ENCODE assay signal across 15 cellular contexts in genomic region chr1:212269306-212269705, GRCh38.
"Had no signal": no experiment of that assay in that cellular context is flagged by ENCODE, and none has a peak within 500 bp of the region (broad histone marks: within the 10 kb centered on the region; RNA-seq: fewer than 3 reads in every experiment).

No MANE protein-coding gene starts in this region.

- H3K4me1 Mint-ChIP-seq: activated T-helper 17 cell treated with anti-CD3 and anti-CD28 coated beads, Interleukin-2, amount 50 U/mL, for 72 hours had no signal

- H3K4me3 Mint-ChIP-seq: activated naive CD4-positive, alpha-beta T cell treated with anti-CD3 and anti-CD28 coated beads, Interleukin-2, amount 10 ng/mL, durations not matched to agents 7 days and 5 days; activated T-helper 17 cell treated with anti-CD3 and anti-CD28 coated beads, Interleukin-2, amount 50 U/mL, for 72 hours; naive thymus-derived CD8-positive, alpha-beta T cell; stimulated activated naive B cell treated with anti-CD40 and anti-IgM and Interleukin-4, amounts not matched to agents 10 μg/mL and 1 μg/mL and 100 μg/mL, for 72 hours had no signal

- H3K9me3 Mint-ChIP-seq: activated naive CD4-positive, alpha-beta T cell treated with anti-CD3 and anti-CD28 coated beads, Interleukin-2, amount 10 ng/mL, durations not matched to agents 7 days and 5 days; activated T-helper 17 cell treated with anti-CD3 and anti-CD28 coated beads, Interleukin-2, amount 50 U/mL, for 72 hours; naive thymus-derived CD8-positive, alpha-beta T cell; stimulated activated naive B cell treated with anti-CD40 and anti-IgM and Interleukin-4, amounts not matched to agents 10 μg/mL and 1 μg/mL and 100 μg/mL, for 72 hours had no signal

- H3K27me3 ChIP-seq: right atrium auricular region, tibial nerve had no signal

- H3K4me3 ChIP-seq: right atrium auricular region, tibial nerve had no signal

- H3K27me3 Mint-ChIP-seq: activated T-helper 17 cell treated with anti-CD3 and anti-CD28 coated beads, Interleukin-2, amount 50 U/mL, for 72 hours; stimulated activated naive B cell treated with anti-CD40 and anti-IgM and Interleukin-4, amounts not matched to agents 10 μg/mL and 1 μg/mL and 100 μg/mL, for 72 hours had no signal

- H3K27ac Mint-ChIP-seq: activated naive CD4-positive, alpha-beta T cell treated with anti-CD3 and anti-CD28 coated beads, Interleukin-2, amount 10 ng/mL, durations not matched to agents 7 days and 5 days; activated T-helper 17 cell treated with anti-CD3 and anti-CD28 coated beads, Interleukin-2, amount 50 U/mL, for 72 hours; stimulated activated naive B cell treated with anti-CD40 and anti-IgM and Interleukin-4, amounts not matched to agents 10 μg/mL and 1 μg/mL and 100 μg/mL, for 72 hours had no signal

- H3K27ac ChIP-seq: right atrium auricular region, tibial nerve had no signal

- H3K4me1 ChIP-seq: right atrium auricular region, tibial nerve had no signal

- H3K36me3 Mint-ChIP-seq: naive thymus-derived CD8-positive, alpha-beta T cell; stimulated activated naive B cell treated with anti-CD40 and anti-IgM and Interleukin-4, amounts not matched to agents 10 μg/mL and 1 μg/mL and 100 μg/mL, for 72 hours had no signal

- H3K36me3 ChIP-seq: right atrium auricular region, tibial nerve had no signal

- H3K9me3 ChIP-seq: right atrium auricular region, tibial nerve had no signal

- DNase-seq: activated CD4-positive, CD25-positive, alpha-beta regulatory T cell treated with anti-CD3 and anti-CD28 coated beads, Interleukin-2, amount 50 U/mL, for 72 hours; activated naive CD4-positive, alpha-beta T cell treated with anti-CD3 and anti-CD28 coated beads, Interleukin-2, amount 10 ng/mL, durations not matched to agents 7 days and 5 days; activated T-cell treated with anti-CD3 and anti-CD28 coated beads for 4 hours; islet precursor cell; mammary epithelial cell; naive thymus-derived CD8-positive, alpha-beta T cell; nucleus accumbens; stimulated activated CD4-positive, alpha-beta T cell treated with anti-CD3 and anti-CD28 coated beads, Interleukin-15, amount 100 ng/mL, for 24 hours; stimulated activated CD4-positive, alpha-beta T cell treated with anti-CD3 and anti-CD28 coated beads, Interleukin-4, amount 100 ng/mL, for 1 hour; stimulated activated naive B cell treated with anti-CD40 and anti-IgM and Interleukin-4, amounts not matched to agents 10 μg/mL and 1 μg/mL and 100 μg/mL, for 72 hours; substantia nigra; T1000 had no signal
